ENCODE assay signal across 1 cellular context in the genomic region with DNA sequence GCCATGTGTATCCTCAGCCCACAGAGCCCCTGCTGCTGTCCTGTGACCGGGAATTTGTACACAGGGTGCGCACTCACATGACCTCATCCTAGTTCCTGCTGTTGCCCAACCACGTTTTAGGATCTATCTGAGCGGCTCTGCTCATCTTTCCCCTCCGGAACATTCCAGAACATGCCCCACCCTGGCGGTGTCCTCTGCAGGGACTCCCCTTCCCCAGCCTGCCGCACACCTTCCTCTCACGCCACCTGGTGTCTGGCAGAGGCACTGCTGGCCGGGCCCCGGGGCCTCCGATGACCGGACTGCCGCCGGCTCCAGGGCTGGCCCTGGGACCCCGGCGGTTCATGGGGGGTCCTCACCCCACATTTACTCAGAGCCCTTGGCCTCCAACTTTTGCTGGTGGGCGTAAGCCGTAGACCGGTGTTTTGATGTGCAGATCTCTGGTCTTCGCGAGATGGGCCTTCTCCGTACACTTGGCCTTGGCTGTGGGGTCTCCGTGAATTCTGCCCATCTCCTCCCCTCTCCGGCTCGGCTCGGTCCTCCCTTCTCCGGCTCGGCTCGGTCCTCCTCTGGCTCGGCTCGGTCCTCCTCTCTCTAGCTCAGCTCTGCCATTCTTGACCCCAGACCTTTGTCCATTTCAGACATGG.
TF ChIP-seq lines count a peak whose summit lies in the region.

No MANE protein-coding gene starts in this region.

TF ChIP-seq in HepG2, 621 proteins besides CTCF, POLR2A, EP300 and RAD21 (continues in another document):
- TF ChIP-seq, protein P1, sequence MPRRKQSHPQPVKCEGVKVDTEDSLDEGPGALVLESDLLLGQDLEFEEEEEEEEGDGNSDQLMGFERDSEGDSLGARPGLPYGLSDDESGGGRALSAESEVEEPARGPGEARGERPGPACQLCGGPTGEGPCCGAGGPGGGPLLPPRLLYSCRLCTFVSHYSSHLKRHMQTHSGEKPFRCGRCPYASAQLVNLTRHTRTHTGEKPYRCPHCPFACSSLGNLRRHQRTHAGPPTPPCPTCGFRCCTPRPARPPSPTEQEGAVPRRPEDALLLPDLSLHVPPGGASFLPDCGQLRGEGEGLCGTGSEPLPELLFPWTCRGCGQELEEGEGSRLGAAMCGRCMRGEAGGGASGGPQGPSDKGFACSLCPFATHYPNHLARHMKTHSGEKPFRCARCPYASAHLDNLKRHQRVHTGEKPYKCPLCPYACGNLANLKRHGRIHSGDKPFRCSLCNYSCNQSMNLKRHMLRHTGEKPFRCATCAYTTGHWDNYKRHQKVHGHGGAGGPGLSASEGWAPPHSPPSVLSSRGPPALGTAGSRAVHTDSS (CRISPR knock-in tag; conservative IDR thresholded peaks at IDR 0.05): 0 out of 2 replicates have a peak, but pooled peaks have one; percentile 17
- TF ChIP-seq, protein P2, sequence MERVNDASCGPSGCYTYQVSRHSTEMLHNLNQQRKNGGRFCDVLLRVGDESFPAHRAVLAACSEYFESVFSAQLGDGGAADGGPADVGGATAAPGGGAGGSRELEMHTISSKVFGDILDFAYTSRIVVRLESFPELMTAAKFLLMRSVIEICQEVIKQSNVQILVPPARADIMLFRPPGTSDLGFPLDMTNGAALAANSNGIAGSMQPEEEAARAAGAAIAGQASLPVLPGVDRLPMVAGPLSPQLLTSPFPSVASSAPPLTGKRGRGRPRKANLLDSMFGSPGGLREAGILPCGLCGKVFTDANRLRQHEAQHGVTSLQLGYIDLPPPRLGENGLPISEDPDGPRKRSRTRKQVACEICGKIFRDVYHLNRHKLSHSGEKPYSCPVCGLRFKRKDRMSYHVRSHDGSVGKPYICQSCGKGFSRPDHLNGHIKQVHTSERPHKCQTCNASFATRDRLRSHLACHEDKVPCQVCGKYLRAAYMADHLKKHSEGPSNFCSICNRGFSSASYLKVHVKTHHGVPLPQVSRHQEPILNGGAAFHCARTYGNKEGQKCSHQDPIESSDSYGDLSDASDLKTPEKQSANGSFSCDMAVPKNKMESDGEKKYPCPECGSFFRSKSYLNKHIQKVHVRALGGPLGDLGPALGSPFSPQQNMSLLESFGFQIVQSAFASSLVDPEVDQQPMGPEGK (CRISPR knock-in tag; IDR thresholded peaks at IDR 0.05): peak; percentile 31; the same call in 1 of the 2 replicates
- TF ChIP-seq ZNF891 (CRISPR knock-in tag; IDR thresholded peaks at IDR 0.05) (no peak), ZFY (CRISPR knock-in tag; IDR thresholded peaks at IDR 0.05) (peak; percentile 20; the same call in 1 of the 2 replicates), ZNF232 (CRISPR knock-in tag; IDR thresholded peaks at IDR 0.05; ENCODE audit: borderline replicate concordance) (0 out of 2 replicates have a peak, but pooled peaks have one; percentile 38), ZNF484 (CRISPR knock-in tag; IDR thresholded peaks at IDR 0.05; ENCODE audit: borderline replicate concordance, low read depth) (no peak), ZFP90 (CRISPR knock-in tag; IDR thresholded peaks at IDR 0.05; ENCODE audit: borderline replicate concordance) (peak; percentile 56; the same call in 1 of the 2 replicates), NR2F6 (IDR thresholded peaks at IDR 0.05) (no peak), NR2F6 (CRISPR knock-in tag; IDR thresholded peaks at IDR 0.05) (0 out of 2 replicates have a peak, but pooled peaks have one; percentile 13), HOXA3 (CRISPR knock-in tag; IDR thresholded peaks at IDR 0.05) (peak; percentile 45), ZBTB7A (CRISPR knock-in tag; IDR thresholded peaks at IDR 0.05) (0 out of 2 replicates have a peak, but pooled peaks have one; percentile 16), HOXA5 (CRISPR knock-in tag; IDR thresholded peaks at IDR 0.05) (peak; percentile 60; the same call in 1 of the 2 replicates), SMC3 (IDR thresholded peaks at IDR 0.05; ENCODE audit: low read length) (peak; percentile 58), PHF8 (CRISPR knock-in tag; IDR thresholded peaks at IDR 0.05) (peak; percentile 31; the same call in 1 of the 2 replicates), RELA (CRISPR knock-in tag; IDR thresholded peaks at IDR 0.05) (0 out of 2 replicates have a peak, but pooled peaks have one; percentile 22), AGO2 (optimal IDR thresholded peaks at IDR 0.05; ENCODE audit: low read depth, low read length) (peak; percentile 68), ZNF263 (CRISPR knock-in tag; IDR thresholded peaks at IDR 0.05) (peak; percentile 64; the same call in 1 of the 2 replicates), SOX6 (IDR thresholded peaks at IDR 0.05) (no peak), SOX6 (CRISPR knock-in tag; IDR thresholded peaks at IDR 0.05) (no peak), ZNF430 (CRISPR knock-in tag; IDR thresholded peaks at IDR 0.05) (peak; percentile 50; the same call in 1 of the 2 replicates), RBM39 (IDR thresholded peaks at IDR 0.05; ENCODE audit: low read depth, low read length, poor library complexity, severe bottlenecking) (peak; percentile 35), ZNF629 (CRISPR knock-in tag; conservative IDR thresholded peaks at IDR 0.05) (0 out of 2 replicates have a peak, but pooled peaks have one; percentile 16), ARNT2 (CRISPR knock-in tag; IDR thresholded peaks at IDR 0.05; ENCODE audit: low read depth) (0 out of 2 replicates have a peak, but pooled peaks have one; percentile 25), MED1 (CRISPR knock-in tag; IDR thresholded peaks at IDR 0.05) (no peak), ZNF510 (CRISPR knock-in tag; IDR thresholded peaks at IDR 0.05; ENCODE audit: low read depth) (no peak), MEF2D (CRISPR knock-in tag; IDR thresholded peaks at IDR 0.05) (0 out of 2 replicates have a peak, but pooled peaks have one; percentile 25), SSRP1 (CRISPR knock-in tag; IDR thresholded peaks at IDR 0.05) (0 out of 2 replicates have a peak, but pooled peaks have one; percentile 56), HNRNPL (IDR thresholded peaks at IDR 0.05; ENCODE audit: low read depth, low read length) (0 out of 2 replicates have a peak, but pooled peaks have one; percentile 17), REPIN1 (CRISPR knock-in tag; IDR thresholded peaks at IDR 0.05; ENCODE audit: borderline replicate concordance, low read depth) (no peak)
- TF ChIP-seq, protein P3, sequence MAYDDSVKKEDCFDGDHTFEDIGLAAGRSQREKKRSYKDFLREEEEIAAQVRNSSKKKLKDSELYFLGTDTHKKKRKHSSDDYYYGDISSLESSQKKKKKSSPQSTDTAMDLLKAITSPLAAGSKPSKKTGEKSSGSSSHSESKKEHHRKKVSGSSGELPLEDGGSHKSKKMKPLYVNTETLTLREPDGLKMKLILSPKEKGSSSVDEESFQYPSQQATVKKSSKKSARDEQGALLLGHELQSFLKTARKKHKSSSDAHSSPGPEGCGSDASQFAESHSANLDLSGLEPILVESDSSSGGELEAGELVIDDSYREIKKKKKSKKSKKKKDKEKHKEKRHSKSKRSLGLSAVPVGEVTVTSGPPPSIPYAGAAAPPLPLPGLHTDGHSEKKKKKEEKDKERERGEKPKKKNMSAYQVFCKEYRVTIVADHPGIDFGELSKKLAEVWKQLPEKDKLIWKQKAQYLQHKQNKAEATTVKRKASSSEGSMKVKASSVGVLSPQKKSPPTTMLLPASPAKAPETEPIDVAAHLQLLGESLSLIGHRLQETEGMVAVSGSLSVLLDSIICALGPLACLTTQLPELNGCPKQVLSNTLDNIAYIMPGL (CRISPR knock-in tag; IDR thresholded peaks at IDR 0.05; ENCODE audit: borderline replicate concordance in 1 of 2, low read depth in 1 of 2): 0 out of 4 replicates have a peak, but pooled peaks of 1 of the 2 experiments have one; percentile 28
- TF ChIP-seq, protein P4, sequence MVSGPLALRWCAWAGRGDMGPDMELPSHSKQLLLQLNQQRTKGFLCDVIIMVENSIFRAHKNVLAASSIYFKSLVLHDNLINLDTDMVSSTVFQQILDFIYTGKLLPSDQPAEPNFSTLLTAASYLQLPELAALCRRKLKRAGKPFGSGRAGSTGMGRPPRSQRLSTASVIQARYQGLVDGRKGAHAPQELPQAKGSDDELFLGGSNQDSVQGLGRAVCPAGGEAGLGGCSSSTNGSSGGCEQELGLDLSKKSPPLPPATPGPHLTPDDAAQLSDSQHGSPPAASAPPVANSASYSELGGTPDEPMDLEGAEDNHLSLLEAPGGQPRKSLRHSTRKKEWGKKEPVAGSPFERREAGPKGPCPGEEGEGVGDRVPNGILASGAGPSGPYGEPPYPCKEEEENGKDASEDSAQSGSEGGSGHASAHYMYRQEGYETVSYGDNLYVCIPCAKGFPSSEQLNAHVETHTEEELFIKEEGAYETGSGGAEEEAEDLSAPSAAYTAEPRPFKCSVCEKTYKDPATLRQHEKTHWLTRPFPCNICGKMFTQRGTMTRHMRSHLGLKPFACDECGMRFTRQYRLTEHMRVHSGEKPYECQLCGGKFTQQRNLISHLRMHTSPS (CRISPR knock-in tag; IDR thresholded peaks at IDR 0.05; ENCODE audit: low read depth): 0 out of 2 replicates have a peak, but pooled peaks have one; percentile 35
- TF ChIP-seq, protein P5, sequence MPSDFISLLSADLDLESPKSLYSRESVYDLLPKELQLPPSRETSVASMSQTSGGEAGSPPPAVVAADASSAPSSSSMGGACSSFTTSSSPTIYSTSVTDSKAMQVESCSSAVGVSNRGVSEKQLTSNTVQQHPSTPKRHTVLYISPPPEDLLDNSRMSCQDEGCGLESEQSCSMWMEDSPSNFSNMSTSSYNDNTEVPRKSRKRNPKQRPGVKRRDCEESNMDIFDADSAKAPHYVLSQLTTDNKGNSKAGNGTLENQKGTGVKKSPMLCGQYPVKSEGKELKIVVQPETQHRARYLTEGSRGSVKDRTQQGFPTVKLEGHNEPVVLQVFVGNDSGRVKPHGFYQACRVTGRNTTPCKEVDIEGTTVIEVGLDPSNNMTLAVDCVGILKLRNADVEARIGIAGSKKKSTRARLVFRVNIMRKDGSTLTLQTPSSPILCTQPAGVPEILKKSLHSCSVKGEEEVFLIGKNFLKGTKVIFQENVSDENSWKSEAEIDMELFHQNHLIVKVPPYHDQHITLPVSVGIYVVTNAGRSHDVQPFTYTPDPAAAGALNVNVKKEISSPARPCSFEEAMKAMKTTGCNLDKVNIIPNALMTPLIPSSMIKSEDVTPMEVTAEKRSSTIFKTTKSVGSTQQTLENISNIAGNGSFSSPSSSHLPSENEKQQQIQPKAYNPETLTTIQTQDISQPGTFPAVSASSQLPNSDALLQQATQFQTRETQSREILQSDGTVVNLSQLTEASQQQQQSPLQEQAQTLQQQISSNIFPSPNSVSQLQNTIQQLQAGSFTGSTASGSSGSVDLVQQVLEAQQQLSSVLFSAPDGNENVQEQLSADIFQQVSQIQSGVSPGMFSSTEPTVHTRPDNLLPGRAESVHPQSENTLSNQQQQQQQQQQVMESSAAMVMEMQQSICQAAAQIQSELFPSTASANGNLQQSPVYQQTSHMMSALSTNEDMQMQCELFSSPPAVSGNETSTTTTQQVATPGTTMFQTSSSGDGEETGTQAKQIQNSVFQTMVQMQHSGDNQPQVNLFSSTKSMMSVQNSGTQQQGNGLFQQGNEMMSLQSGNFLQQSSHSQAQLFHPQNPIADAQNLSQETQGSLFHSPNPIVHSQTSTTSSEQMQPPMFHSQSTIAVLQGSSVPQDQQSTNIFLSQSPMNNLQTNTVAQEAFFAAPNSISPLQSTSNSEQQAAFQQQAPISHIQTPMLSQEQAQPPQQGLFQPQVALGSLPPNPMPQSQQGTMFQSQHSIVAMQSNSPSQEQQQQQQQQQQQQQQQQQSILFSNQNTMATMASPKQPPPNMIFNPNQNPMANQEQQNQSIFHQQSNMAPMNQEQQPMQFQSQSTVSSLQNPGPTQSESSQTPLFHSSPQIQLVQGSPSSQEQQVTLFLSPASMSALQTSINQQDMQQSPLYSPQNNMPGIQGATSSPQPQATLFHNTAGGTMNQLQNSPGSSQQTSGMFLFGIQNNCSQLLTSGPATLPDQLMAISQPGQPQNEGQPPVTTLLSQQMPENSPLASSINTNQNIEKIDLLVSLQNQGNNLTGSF (CRISPR knock-in tag; IDR thresholded peaks at IDR 0.05): 0 out of 2 replicates have a peak, but pooled peaks have one; percentile 33
- TF ChIP-seq, protein P6, sequence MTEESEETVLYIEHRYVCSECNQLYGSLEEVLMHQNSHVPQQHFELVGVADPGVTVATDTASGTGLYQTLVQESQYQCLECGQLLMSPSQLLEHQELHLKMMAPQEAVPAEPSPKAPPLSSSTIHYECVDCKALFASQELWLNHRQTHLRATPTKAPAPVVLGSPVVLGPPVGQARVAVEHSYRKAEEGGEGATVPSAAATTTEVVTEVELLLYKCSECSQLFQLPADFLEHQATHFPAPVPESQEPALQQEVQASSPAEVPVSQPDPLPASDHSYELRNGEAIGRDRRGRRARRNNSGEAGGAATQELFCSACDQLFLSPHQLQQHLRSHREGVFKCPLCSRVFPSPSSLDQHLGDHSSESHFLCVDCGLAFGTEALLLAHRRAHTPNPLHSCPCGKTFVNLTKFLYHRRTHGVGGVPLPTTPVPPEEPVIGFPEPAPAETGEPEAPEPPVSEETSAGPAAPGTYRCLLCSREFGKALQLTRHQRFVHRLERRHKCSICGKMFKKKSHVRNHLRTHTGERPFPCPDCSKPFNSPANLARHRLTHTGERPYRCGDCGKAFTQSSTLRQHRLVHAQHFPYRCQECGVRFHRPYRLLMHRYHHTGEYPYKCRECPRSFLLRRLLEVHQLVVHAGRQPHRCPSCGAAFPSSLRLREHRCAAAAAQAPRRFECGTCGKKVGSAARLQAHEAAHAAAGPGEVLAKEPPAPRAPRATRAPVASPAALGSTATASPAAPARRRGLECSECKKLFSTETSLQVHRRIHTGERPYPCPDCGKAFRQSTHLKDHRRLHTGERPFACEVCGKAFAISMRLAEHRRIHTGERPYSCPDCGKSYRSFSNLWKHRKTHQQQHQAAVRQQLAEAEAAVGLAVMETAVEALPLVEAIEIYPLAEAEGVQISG (CRISPR knock-in tag; IDR thresholded peaks at IDR 0.05): 0 out of 2 replicates have a peak, but pooled peaks have one; percentile 17
- TF ChIP-seq, protein P7, sequence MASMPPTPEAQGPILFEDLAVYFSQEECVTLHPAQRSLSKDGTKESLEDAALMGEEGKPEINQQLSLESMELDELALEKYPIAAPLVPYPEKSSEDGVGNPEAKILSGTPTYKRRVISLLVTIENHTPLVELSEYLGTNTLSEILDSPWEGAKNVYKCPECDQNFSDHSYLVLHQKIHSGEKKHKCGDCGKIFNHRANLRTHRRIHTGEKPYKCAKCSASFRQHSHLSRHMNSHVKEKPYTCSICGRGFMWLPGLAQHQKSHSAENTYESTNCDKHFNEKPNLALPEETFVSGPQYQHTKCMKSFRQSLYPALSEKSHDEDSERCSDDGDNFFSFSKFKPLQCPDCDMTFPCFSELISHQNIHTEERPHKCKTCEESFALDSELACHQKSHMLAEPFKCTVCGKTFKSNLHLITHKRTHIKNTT (CRISPR knock-in tag; IDR thresholded peaks at IDR 0.05): 0 out of 2 replicates have a peak, but pooled peaks have one; percentile 40
